ENCODE assay signal across 12 cellular contexts in genomic region chr22:30079952-30080533, GRCh38. TPM values are rescaled to one million over a fixed set of nuclear protein-coding genes. Genes with fewer than 3 reads are reported as not detected.
DNase-seq lines count a peak whose midpoint lies in the region; ATAC-seq and TF ChIP-seq lines count a peak whose summit lies in the region.
"Had no signal": no experiment of that assay in that cellular context is flagged by ENCODE, and none has a peak within 500 bp of the region (broad histone marks: within the 10 kb centered on the region; RNA-seq: fewer than 3 reads in every experiment).

A gene with protein sequence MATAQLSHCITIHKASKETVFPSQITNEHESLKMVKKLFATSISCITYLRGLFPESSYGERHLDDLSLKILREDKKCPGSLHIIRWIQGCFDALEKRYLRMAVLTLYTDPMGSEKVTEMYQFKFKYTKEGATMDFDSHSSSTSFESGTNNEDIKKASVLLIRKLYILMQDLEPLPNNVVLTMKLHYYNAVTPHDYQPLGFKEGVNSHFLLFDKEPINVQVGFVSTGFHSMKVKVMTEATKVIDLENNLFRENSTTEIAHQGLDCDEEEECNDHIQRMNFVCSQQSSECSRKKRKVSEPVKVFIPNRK (plus strand): TSS chr22:30080464. CDS start chr22:30093953, 13,489 bp downstream.

- WGBS in esophagus squamous epithelium, 2 donors = 33 to 49% methylated on average over 13 to 22 of the region's 53 CpGs

- BruUV-seq in MCF 10A (replicated peaks; lab: Mats Ljungman, UMichigan) = no TSS peak

- H3K4me3 ChIP-seq in breast epithelium (peak within 1 kb of the TSS; percentile 10 to 48 (median 26)), esophagus squamous epithelium (peak within 1 kb of the TSS in 3 of 4 donors; percentile 16 to 40 (median 20))

- TF ChIP-seq CTCF in breast epithelium (IDR thresholded peaks at IDR 0.05) = no peak
- TF ChIP-seq CTCF in MCF 10A (IDR thresholded peaks at IDR 0.05; ENCODE audit: unreplicated experiment) = no peak
- no peak for TF ChIP-seq CTCF in esophagus squamous epithelium (IDR thresholded peaks at IDR 0.05)
- TF ChIP-seq CTCF in type B pancreatic cell (conservative IDR thresholded peaks at IDR 0.05) = no peak

- TF ChIP-seq POLR2A in breast epithelium (IDR thresholded peaks at IDR 0.05) = no peak
- no peak for TF ChIP-seq POLR2A in esophagus squamous epithelium (IDR thresholded peaks at IDR 0.05)

- H3K9me3 ChIP-seq in breast epithelium (no peaks in the 10 kb centered on the region), esophagus squamous epithelium (no peaks in the 10 kb centered on the region)

- H3K27ac Mint-ChIP-seq in MCF 10A (ENCODE audit: low read depth, unreplicated experiment) (no peak within 1 kb of the TSS), type B pancreatic cell (no peak within 1 kb of the TSS)

- no peak within 1 kb of the TSS for H3K4me3 Mint-ChIP-seq in MCF 10A (ENCODE audit: unreplicated experiment)
- H3K4me3 Mint-ChIP-seq in type B pancreatic cell = peak within 1 kb of the TSS; percentile 78

- intact Hi-C loops in breast epithelium (cut with DNase I; ENCODE audit: low total_unique reads) = no loop called here
- intact Hi-C loops in MCF 10A (cut with micrococcal nuclease) = no loop called here
- intact Hi-C loops in esophagus squamous epithelium (cut with DNase I) = no loop called here

- H3K4me1 ChIP-seq in breast epithelium = no peaks in the 10 kb centered on the region
- H3K4me1 ChIP-seq in esophagus squamous epithelium = peaks cover 0 to 18% (median 0%) of the 10 kb centered on the region in 3 donors

- no peak for ATAC-seq in GM18907 (IDR thresholded peaks at IDR 0.05; ENCODE audit: unreplicated experiment)

- H3K36me3 ChIP-seq in breast epithelium (no peaks in the 10 kb centered on the region), esophagus squamous epithelium (no peaks in the 10 kb centered on the region)

- H3K4me1 Mint-ChIP-seq in MCF 10A (ENCODE audit: insufficient read depth, unreplicated experiment) (no peaks in the 10 kb centered on the region), type B pancreatic cell (ENCODE audit: unreplicated experiment) (peaks cover 20% of the 10 kb centered on the region)

- no peaks in the 10 kb centered on the region for H3K36me3 Mint-ChIP-seq in MCF 10A (ENCODE audit: insufficient read depth, unreplicated experiment)
- no peaks in the 10 kb centered on the region for H3K36me3 Mint-ChIP-seq in type B pancreatic cell
- H3K36me3 Mint-ChIP-seq: activated naive CD8-positive, alpha-beta T cell had no signal

- H3K27me3 Mint-ChIP-seq in MCF 10A (ENCODE audit: insufficient read depth, unreplicated experiment) (peaks cover 23% of the 10 kb centered on the region), type B pancreatic cell (peaks cover 18% of the 10 kb centered on the region)

- H3K9me3 Mint-ChIP-seq in MCF 10A (ENCODE audit: unreplicated experiment) = no peaks in the 10 kb centered on the region
- peaks cover 4% of the 10 kb centered on the region for H3K9me3 Mint-ChIP-seq in type B pancreatic cell

- CTCF ChIA-PET in MCF 10A (lab: Yijun Ruan, JAX) = interaction anchor here (0.5 to 0.6 kb wide), 2 partner anchors 176 to 468 kb away, joined by 3 to 4 read pairs; no protein-coding TSS in a partner anchor

- POLR2A ChIA-PET in MCF 10A (lab: Yijun Ruan, JAX) = no interaction called here

- H3K27ac ChIP-seq in breast epithelium (no peak within 1 kb of the TSS), esophagus squamous epithelium (no peak within 1 kb of the TSS)

- H3K27me3 ChIP-seq in breast epithelium = peaks cover 0 to 3% of the 10 kb centered on the region in 2 donors
- H3K27me3 ChIP-seq in esophagus squamous epithelium = peaks cover 0 to 37% (median 0%) of the 10 kb centered on the region in 4 donors

- DNase-seq in breast epithelium (ENCODE audit: low spot score in 2 of 2) (no peak), MCF 10A (ENCODE audit: unreplicated experiment) (no peak), esophagus squamous epithelium (lab: John Stamatoyannopoulos, UW) (no peak), lung microvascular endothelial cell (ENCODE audit: low read depth in 2 of 2) (peak; percentile 16 to 20), type B pancreatic cell (ENCODE audit: extremely low spot score, unreplicated experiment) (no peak), NCI-H2029 treated with DMSO at 0.1 percent for 48 hours (lab: John Stamatoyannopoulos, UW) (no peak)
- no peak for DNase-seq in stimulated activated CD4-positive, alpha-beta T cell treated with anti-CD3 and anti-CD28 coated beads, Interleukin-2, amount 100 ng/mL, for 48 hours
- DNase-seq: NCI-H1694 had no signal

RNA-seq across cellular contexts. Expression of the gene that starts here (rescaled TPM):
- total RNA-seq in breast epithelium (not detected), MCF 10A (2022) (not detected in 2 replicates), esophagus squamous epithelium (not detected), lung microvascular endothelial cell (not detected in 2 replicates), type B pancreatic cell (ENCODE audit: low replicate concordance) (0.43 TPM in 1 of 2 replicates, not detected in the other)
- total RNA-seq: mononuclear cell; T-helper 1 cell treated with Interleukin-12 subunit alpha and Interleukin-12 subunit beta and Interleukin-4 antibody, amounts not matched to agents 30 ng/mL and 1 ng/mL, for 36 hours had no signal

Comparison
In these comparisons a context has a peak if more than half of its experiments do, and no peak if none do; other contexts are left out.
1. Peak in DNase-seq in lung microvascular endothelial cell; RNA of the gene not detected or under 1 TPM.